Comparison of ENCODE assay signal across 10 cellular contexts in the genomic region with DNA sequence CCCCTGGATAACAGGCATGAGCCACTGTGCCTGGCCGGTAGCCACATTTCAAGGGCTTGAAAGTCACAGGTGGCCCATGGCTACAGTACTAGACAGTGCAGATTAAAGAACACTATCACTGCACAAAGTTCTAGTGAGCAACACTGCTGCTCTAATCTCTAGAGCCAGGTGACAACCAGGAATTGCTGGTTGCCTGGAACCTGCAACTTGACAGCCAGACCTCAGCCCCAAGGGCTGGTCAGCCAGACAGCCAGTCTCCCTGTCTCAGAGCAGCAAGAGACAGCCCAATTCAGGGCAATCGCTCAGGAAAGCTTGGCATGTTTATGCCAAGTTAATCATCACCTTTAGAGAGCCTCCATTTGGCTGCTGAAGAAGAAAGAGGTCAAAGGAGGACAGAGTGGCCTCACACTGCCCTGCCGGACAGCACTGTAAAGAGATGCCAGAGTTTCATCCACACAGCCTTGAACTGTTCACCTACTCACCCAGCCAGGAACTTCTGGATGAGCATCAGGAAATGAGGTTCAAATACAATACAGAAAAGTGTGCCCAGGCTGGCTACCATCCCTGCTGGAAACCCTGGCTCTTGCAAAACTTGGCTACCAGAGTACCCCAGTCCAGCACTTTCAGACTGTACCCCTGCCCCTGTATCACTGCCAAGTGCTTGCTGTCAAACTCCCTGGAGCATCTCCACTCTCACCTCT. TPM values are rescaled to one million over a fixed set of nuclear protein-coding genes. Genes with fewer than 3 reads are reported as not detected.
DNase-seq lines count a peak whose midpoint lies in the region; ATAC-seq and TF ChIP-seq lines count a peak whose summit lies in the region.
"Had no signal": no experiment of that assay in that cellular context is flagged by ENCODE, and none has a peak within 500 bp of the region (broad histone marks: within the 10 kb centered on the region; RNA-seq: fewer than 3 reads in every experiment).

No MANE protein-coding gene starts in this region.

- no peak for TF ChIP-seq CTCF in CD14-positive monocyte (IDR thresholded peaks at IDR 0.05)
- no peak for TF ChIP-seq CTCF in OCI-LY7 (conservative IDR thresholded peaks at IDR 0.05; ENCODE audit: low read length)

- POLR2A ChIA-PET in OCI-LY7 (lab: Charles Lee) = interaction anchor here (1.1 to 1.4 kb wide), 4 partner anchors 9 to 196 kb away, joined by 3 to 4 read pairs (median 3); a partner anchor contains a TSS

- no peak overlapping the region for H3K4me3 Mint-ChIP-seq in CD14-positive monocyte
- H3K4me3 Mint-ChIP-seq in natural killer cell treated with Interleukin-12 subunit alpha and Interleukin-12 subunit beta and Interleukin-15 and Interleukin-18, amount 100 ng/mL, for 72 hours = no peak overlapping the region

- H2AFZ ChIP-seq in OCI-LY7 (ENCODE audit: low read length) = no peak overlapping the region

- H3K4me3 ChIP-seq in OCI-LY7 (ENCODE audit: low read depth, low read length, poor library complexity, severe bottlenecking) = peak overlapping the region; percentile 56

- H3K9me2 ChIP-seq in OCI-LY7 (ENCODE audit: insufficient read depth, low read length) = no peaks in the 10 kb centered on the region

- H3K9me3 Mint-ChIP-seq in CD14-positive monocyte = no peaks in the 10 kb centered on the region
- H3K9me3 Mint-ChIP-seq in natural killer cell treated with Interleukin-12 subunit alpha and Interleukin-12 subunit beta and Interleukin-15 and Interleukin-18, amount 100 ng/mL, for 72 hours = no peaks in the 10 kb centered on the region

- H3K36me3 ChIP-seq in OCI-LY7 (ENCODE audit: insufficient read depth, low read length) = peaks cover 94% of the 10 kb centered on the region

- no peak for ATAC-seq in natural killer cell treated with Interleukin-12 subunit alpha and Interleukin-12 subunit beta and Interleukin-15 and Interleukin-18, amount 100 ng/mL, for 72 hours
- ATAC-seq in GM19328 (IDR thresholded peaks at IDR 0.05; ENCODE audit: unreplicated experiment) (no peak), GM18907 (IDR thresholded peaks at IDR 0.05; ENCODE audit: unreplicated experiment) (no peak), HG02870 (IDR thresholded peaks at IDR 0.05; ENCODE audit: unreplicated experiment) (no peak)

- CTCF ChIA-PET in OCI-LY7 (lab: Charles Lee; ENCODE audit: unreplicated experiment) = interaction anchor here (0.8 kb wide), 1 partner anchor 47 kb away, joined by 3 read pairs; no protein-coding TSS in a partner anchor

- H3K4me2 ChIP-seq in OCI-LY7 (ENCODE audit: low read length) = peak overlapping the region; percentile 88

- H3K4me1 ChIP-seq in OCI-LY7 (ENCODE audit: insufficient read depth, low read length, poor library complexity, severe bottlenecking) = peaks cover 89% of the 10 kb centered on the region

- no peaks in the 10 kb centered on the region for H3K9me3 ChIP-seq in OCI-LY7 (ENCODE audit: low read length)

- no TSS peak for BruUV-seq in OCI-LY7 (replicated peaks; lab: Mats Ljungman, UMichigan)

- peak; percentile 10 for DNase-seq in CD14-positive monocyte (ENCODE audit: low spot score)
- no peak for DNase-seq in OCI-LY7 (ENCODE audit: low spot score)
- peak; percentile 41 for DNase-seq in fibroblast of gingiva (ENCODE audit: low read depth)
- no peak for DNase-seq in natural killer cell treated with Interleukin-12 subunit alpha and Interleukin-12 subunit beta and Interleukin-15 and Interleukin-18, amount 100 ng/mL, for 72 hours (ENCODE audit: low spot score)
- no peak for DNase-seq in NCI-H446 (lab: John Stamatoyannopoulos, UW)
- DNase-seq: NCI-H146, SW 1271 had no signal

- peaks cover 100% of the 10 kb centered on the region for H3K79me2 ChIP-seq in OCI-LY7 (ENCODE audit: insufficient read depth, low read depth, low read length)

- peak overlapping the region; percentile 87 for H3K27ac ChIP-seq in OCI-LY7 (ENCODE audit: low read depth, low read length, poor library complexity, severe bottlenecking)

- H4K20me1 ChIP-seq in OCI-LY7 (ENCODE audit: insufficient read depth, low read length) = peaks cover 46% of the 10 kb centered on the region

- peaks cover 49 to 62% of the 10 kb centered on the region in 2 donors for H3K36me3 Mint-ChIP-seq in CD14-positive monocyte
- peaks cover 10% of the 10 kb centered on the region for H3K36me3 Mint-ChIP-seq in natural killer cell treated with Interleukin-12 subunit alpha and Interleukin-12 subunit beta and Interleukin-15 and Interleukin-18, amount 100 ng/mL, for 72 hours

- H3K4me1 Mint-ChIP-seq in CD14-positive monocyte = peaks cover 92% of the 10 kb centered on the region
- peaks cover 82 to 83% of the 10 kb centered on the region in 2 donors for H3K4me1 Mint-ChIP-seq in natural killer cell treated with Interleukin-12 subunit alpha and Interleukin-12 subunit beta and Interleukin-15 and Interleukin-18, amount 100 ng/mL, for 72 hours (ENCODE audit: low read depth in 2 of 2)

- peaks cover 0 to 2% (median 0%) of the 10 kb centered on the region in 3 donors for H3K27me3 Mint-ChIP-seq in CD14-positive monocyte (ENCODE audit: low read depth in 3 of 3)
- H3K27me3 Mint-ChIP-seq in natural killer cell treated with Interleukin-12 subunit alpha and Interleukin-12 subunit beta and Interleukin-15 and Interleukin-18, amount 100 ng/mL, for 72 hours = no peaks in the 10 kb centered on the region

- peak overlapping the region in 5 of 7 donors; percentile 36 to 89 (median 70) for H3K27ac Mint-ChIP-seq in CD14-positive monocyte
- peak overlapping the region; percentile 83 to 93 for H3K27ac Mint-ChIP-seq in natural killer cell treated with Interleukin-12 subunit alpha and Interleukin-12 subunit beta and Interleukin-15 and Interleukin-18, amount 100 ng/mL, for 72 hours

- intact Hi-C loops in CD14-positive monocyte (cut with micrococcal nuclease) (loop anchor here in 1 of 2 donors (10.0 kb wide), 2 partner anchors 254 to 276 kb away; a partner anchor contains a TSS), OCI-LY7 (cut with micrococcal nuclease; ENCODE audit: unreplicated experiment) (loop anchor here (2.0 to 5.0 kb wide), 2 partner anchors 18 to 423 kb away; no protein-coding TSS in a partner anchor)

RNA-seq across cellular contexts. Expression of a gene that starts 6.0 kb away (rescaled TPM):
- polyA plus RNA-seq in CD14-positive monocyte = 10 to 100 TPM; 50.1 to 55.8 TPM
- total RNA-seq in OCI-LY7 (2014; rRNA removed; shearing (Covaris generic)) = 74.9 and 102 TPM in 2 replicates
- 107 and 116 TPM in 2 replicates for total RNA-seq in OCI-LY7 (2022)
- 10 to 100 TPM; 58.0 to 89.8 TPM for total RNA-seq in natural killer cell treated with Interleukin-12 subunit alpha and Interleukin-12 subunit beta and Interleukin-15 and Interleukin-18, amount 100 ng/mL, for 72 hours

RNA-seq across cellular contexts. Expression of a gene that starts 8.9 kb away (rescaled TPM):
- polyA plus RNA-seq in CD14-positive monocyte = 10 to 100 TPM; 10.4 to 17.3 TPM
- 53.3 and 74.9 TPM in 2 replicates for total RNA-seq in OCI-LY7 (2014; rRNA removed; shearing (Covaris generic))
- 129 and 149 TPM in 2 replicates for total RNA-seq in OCI-LY7 (2022)
- 100 to 1,000 TPM; 121 to 255 TPM for total RNA-seq in natural killer cell treated with Interleukin-12 subunit alpha and Interleukin-12 subunit beta and Interleukin-15 and Interleukin-18, amount 100 ng/mL, for 72 hours

Comparison
In these comparisons a context has a peak if more than half of its experiments do, and no peak if none do; other contexts are left out.
1. DNase-seq: peak in CD14-positive monocyte (single experiment) and fibroblast of gingiva (single experiment); none in OCI-LY7 (single experiment), natural killer cell treated with Interleukin-12 subunit alpha and Interleukin-12 subunit beta and Interleukin-15 and Interleukin-18, amount 100 ng/mL, for 72 hours (single experiment) and NCI-H446 (0 of 2).